Comparison of ENCODE assay signal across 41 cellular contexts in the genomic region with DNA sequence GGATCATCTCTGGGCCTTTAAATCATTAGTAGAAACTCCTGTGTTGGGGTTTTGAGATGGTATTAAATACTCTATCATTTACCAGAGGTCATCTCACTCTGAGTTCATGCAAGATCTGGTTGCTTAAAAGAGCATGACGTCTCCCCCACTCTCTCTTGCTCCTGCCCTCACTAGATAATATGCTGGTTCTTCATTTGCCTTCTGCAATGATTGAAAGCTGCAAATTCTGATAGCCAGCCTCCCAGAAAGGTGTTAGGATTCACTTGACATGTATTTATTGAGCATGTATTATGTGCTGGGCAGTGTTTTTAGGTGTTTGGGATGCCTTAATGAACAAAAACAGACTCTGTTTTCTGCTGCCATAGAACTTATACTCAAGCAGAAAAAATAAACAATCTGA. TPM values are rescaled to one million over a fixed set of nuclear protein-coding genes. Genes with fewer than 3 reads are reported as not detected.
"Had no signal": no experiment of that assay in that cellular context is flagged by ENCODE, and none has a peak within 500 bp of the region (broad histone marks: within the 10 kb centered on the region; RNA-seq: fewer than 3 reads in every experiment).

No MANE protein-coding gene starts in this region.

- ATAC-seq: activated naive CD4-positive, alpha-beta T cell treated with anti-CD3 and anti-CD28 coated beads, Interleukin-2, amount 50 U/mL, for 72 hours; activated naive CD8-positive, alpha-beta T cell treated with anti-CD3 and anti-CD28 coated beads, Interleukin-2, amount 50 U/mL, for 24 hours; activated T-cell treated with anti-CD3 and anti-CD28 coated beads, Interleukin-2, amount 50 U/mL, for 4 hours; activated T-cell treated with anti-CD3 and anti-CD28 coated beads, Interleukin-2, amount 50 U/mL, for 72 hours; activated T-helper 17 cell treated with anti-CD3 and anti-CD28 coated beads, Interleukin-2, amount 50 U/mL, for 72 hours; body of pancreas had no signal

- H3K4me3 Mint-ChIP-seq: activated naive CD4-positive, alpha-beta T cell treated with anti-CD3 and anti-CD28 coated beads for 36 hours; activated naive CD4-positive, alpha-beta T cell treated with anti-CD3 and anti-CD28 coated beads, Interleukin-2, amount 10 ng/mL, durations not matched to agents 7 days and 5 days; activated naive CD4-positive, alpha-beta T cell treated with anti-CD3 and anti-CD28 coated beads, Interleukin-2, amount 50 U/mL, for 24 hours; activated naive CD8-positive, alpha-beta T cell; activated naive CD8-positive, alpha-beta T cell treated with anti-CD3 and anti-CD28 coated beads for 36 hours; activated naive CD8-positive, alpha-beta T cell treated with anti-CD3 and anti-CD28 coated beads, Interleukin-2, amount 10 ng/mL, durations not matched to agents 7 days and 5 days; activated naive CD8-positive, alpha-beta T cell treated with anti-CD3 and anti-CD28 coated beads, Interleukin-2, amount 50 U/mL, for 24 hours; activated T-cell treated with anti-CD3 and anti-CD28 coated beads, Interleukin-2, amount 50 U/mL, for 24 hours; activated T-cell treated with anti-CD3 and anti-CD28 coated beads, Interleukin-2, amount 50 U/mL, for 4 hours; activated T-cell treated with anti-CD3 and anti-CD28 coated beads, Interleukin-2, amount 50 U/mL, for 72 hours; activated T-helper 1 cell treated with anti-CD3 and anti-CD28 coated beads, Interleukin-12 subunit alpha, Interleukin-12 subunit beta, Interleukin-2, Interleukin-4 antibody, amounts not matched to agents 30 ng/mL and 10 ng/mL and 1 ng/mL, durations not matched to agents 14 hours and 24 hours and 36 hours; activated T-helper 17 cell treated with anti-CD3 and anti-CD28 coated beads, Interleukin-2, amount 50 U/mL, for 72 hours; brain; central memory CD8-positive, alpha-beta T cell had no signal

- H3K4me1 Mint-ChIP-seq: activated naive CD4-positive, alpha-beta T cell treated with anti-CD3 and anti-CD28 coated beads, Interleukin-2, amount 10 ng/mL, durations not matched to agents 7 days and 5 days; activated naive CD4-positive, alpha-beta T cell treated with anti-CD3 and anti-CD28 coated beads, Interleukin-2, amount 50 U/mL, for 24 hours; activated naive CD8-positive, alpha-beta T cell treated with anti-CD3 and anti-CD28 coated beads for 36 hours; activated naive CD8-positive, alpha-beta T cell treated with anti-CD3 and anti-CD28 coated beads, Interleukin-2, amount 10 ng/mL, durations not matched to agents 7 days and 5 days; activated naive CD8-positive, alpha-beta T cell treated with anti-CD3 and anti-CD28 coated beads, Interleukin-2, amount 50 U/mL, for 24 hours; activated T-helper 17 cell treated with anti-CD3 and anti-CD28 coated beads, Interleukin-2, amount 50 U/mL, for 72 hours; brain; central memory CD8-positive, alpha-beta T cell had no signal

- H3K4me3 ChIP-seq: adrenal gland, ascending aorta, body of pancreas, breast epithelium, cardiac muscle cell had no signal

- FAIRE-seq: astrocyte, bronchial epithelial cell had no signal

- H3K27ac ChIP-seq: adrenal gland, ascending aorta, body of pancreas, brain microvascular endothelial cell, breast epithelium, cardiac muscle cell had no signal

- H3K9me3 ChIP-seq: adrenal gland, body of pancreas had no signal

- DNase-seq: activated effector memory CD4-positive, alpha-beta T cell treated with anti-CD3 and anti-CD28 coated beads, Interleukin-2, amount 50 U/mL, for 16 hours; activated effector memory CD4-positive, alpha-beta T cell treated with Interleukin-2 at 50 U/mL for 16 hours; activated gamma-delta T cell; activated gamma-delta T cell treated with Interleukin-2 at 50 U/mL for 16 hours; activated naive CD4-positive, alpha-beta T cell; activated naive CD4-positive, alpha-beta T cell treated with anti-CD3 and anti-CD28 coated beads for 36 hours; activated naive CD4-positive, alpha-beta T cell treated with anti-CD3 and anti-CD28 coated beads, Interleukin-2, amount 10 ng/mL, durations not matched to agents 7 days and 5 days; activated naive CD4-positive, alpha-beta T cell treated with anti-CD3 and anti-CD28 coated beads, Interleukin-2, amount 50 U/mL, for 16 hours; activated naive CD4-positive, alpha-beta T cell treated with Interleukin-2 at 50 U/mL for 16 hours; activated naive CD8-positive, alpha-beta T cell treated with anti-CD3 and anti-CD28 coated beads for 36 hours; activated naive CD8-positive, alpha-beta T cell treated with anti-CD3 and anti-CD28 coated beads, Interleukin-2, amount 10 ng/mL, durations not matched to agents 7 days and 5 days; activated naive CD8-positive, alpha-beta T cell treated with anti-CD3 and anti-CD28 coated beads, Interleukin-2, amount 50 U/mL, for 24 hours; activated T-cell treated with anti-CD3 and anti-CD28 coated beads for 4 hours; activated T-cell treated with anti-CD3 and anti-CD28 coated beads, Interleukin-2, amount 50 U/mL, for 1 hour; activated T-cell treated with anti-CD3 and anti-CD28 coated beads, Interleukin-2, amount 50 U/mL, for 24 hours; activated T-cell treated with anti-CD3 and anti-CD28 coated beads, Interleukin-2, amount 50 U/mL, for 4 hours; activated T-cell treated with anti-CD3 and anti-CD28 coated beads, Interleukin-2, amount 50 U/mL, for 48 hours; activated T-cell treated with anti-CD3 and anti-CD28 coated beads, Interleukin-2, amount 50 U/mL, for 72 hours; adrenal gland; amniotic stem cell; amygdala; anterior cingulate cortex; aorta; body of pancreas; brain microvascular endothelial cell; caudate nucleus; central memory CD4-positive, alpha-beta T cell; cerebellar nuclear complex had no signal

- H3K36me3 ChIP-seq: adrenal gland, ascending aorta, brain microvascular endothelial cell, breast epithelium, cardiac muscle cell had no signal

- H3K27ac Mint-ChIP-seq: activated naive CD4-positive, alpha-beta T cell treated with anti-CD3 and anti-CD28 coated beads for 36 hours; activated naive CD4-positive, alpha-beta T cell treated with anti-CD3 and anti-CD28 coated beads, Interleukin-2, amount 10 ng/mL, durations not matched to agents 7 days and 5 days; activated naive CD4-positive, alpha-beta T cell treated with anti-CD3 and anti-CD28 coated beads, Interleukin-2, amount 50 U/mL, for 24 hours; activated naive CD4-positive, alpha-beta T cell treated with anti-CD3 and anti-CD28 coated beads, Interleukin-2, amount 50 U/mL, for 72 hours; activated naive CD8-positive, alpha-beta T cell; activated naive CD8-positive, alpha-beta T cell treated with anti-CD3 and anti-CD28 coated beads for 36 hours; activated naive CD8-positive, alpha-beta T cell treated with anti-CD3 and anti-CD28 coated beads, Interleukin-2, amount 10 ng/mL, durations not matched to agents 7 days and 5 days; activated naive CD8-positive, alpha-beta T cell treated with anti-CD3 and anti-CD28 coated beads, Interleukin-2, amount 50 U/mL, for 24 hours; activated T-cell treated with anti-CD3 and anti-CD28 coated beads, Interleukin-2, amount 50 U/mL, for 24 hours; activated T-cell treated with anti-CD3 and anti-CD28 coated beads, Interleukin-2, amount 50 U/mL, for 72 hours; activated T-helper 1 cell treated with anti-CD3 and anti-CD28 coated beads, Interleukin-12 subunit alpha, Interleukin-12 subunit beta, Interleukin-2, Interleukin-4 antibody, amounts not matched to agents 30 ng/mL and 10 ng/mL and 1 ng/mL, durations not matched to agents 14 hours and 24 hours and 36 hours; activated T-helper 17 cell treated with anti-CD3 and anti-CD28 coated beads, Interleukin-2, amount 50 U/mL, for 72 hours; activated T-helper 2 cell treated with anti-CD3 and anti-CD28 coated beads, Interferon-gamma antibody, Interleukin-2, Interleukin-4, amounts not matched to agents 10 μg/mL and 5 μg/mL and 100 μg/mL, durations not matched to agents 14 hours and 24 hours and 36 hours; brain had no signal

- H3K4me1 ChIP-seq: ascending aorta, body of pancreas, breast epithelium had no signal

- H3K27me3 Mint-ChIP-seq: activated naive CD4-positive, alpha-beta T cell treated with anti-CD3 and anti-CD28 coated beads, Interleukin-2, amount 10 ng/mL, durations not matched to agents 7 days and 5 days had no signal

- H3K27me3 ChIP-seq: adrenal gland, ascending aorta, body of pancreas, brain microvascular endothelial cell, breast epithelium, cardiac muscle cell had no signal

RNA-seq across cellular contexts. Expression of a gene that starts 41.2 kb away (rescaled TPM):
- total RNA-seq: activated naive CD4-positive, alpha-beta T cell treated with anti-CD3 and anti-CD28 coated beads for 36 hours; activated naive CD4-positive, alpha-beta T cell treated with anti-CD3 and anti-CD28 coated beads, Interleukin-2, amount 50 U/mL, for 72 hours; activated naive CD8-positive, alpha-beta T cell treated with anti-CD3 and anti-CD28 coated beads for 36 hours; activated naive CD8-positive, alpha-beta T cell treated with anti-CD3 and anti-CD28 coated beads, Interleukin-2, amount 10 ng/mL, durations not matched to agents 7 days and 5 days; activated T-cell treated with anti-CD3 and anti-CD28 coated beads, Interleukin-2, amount 50 U/mL, for 4 hours; activated T-cell treated with anti-CD3 and anti-CD28 coated beads, Interleukin-2, amount 50 U/mL, for 72 hours; activated T-helper 1 cell treated with anti-CD3 and anti-CD28 coated beads, Interleukin-12 subunit alpha, Interleukin-12 subunit beta, Interleukin-2, Interleukin-4 antibody, amounts not matched to agents 30 ng/mL and 10 ng/mL and 1 ng/mL, durations not matched to agents 14 hours and 24 hours and 36 hours; activated T-helper 17 cell treated with anti-CD3 and anti-CD28 coated beads, Interleukin-2, amount 50 U/mL, for 72 hours; activated T-helper 2 cell treated with anti-CD3 and anti-CD28 coated beads, Interferon-gamma antibody, Interleukin-2, Interleukin-4, amounts not matched to agents 10 μg/mL and 5 μg/mL and 100 μg/mL, durations not matched to agents 14 hours and 24 hours and 36 hours had no signal
